Comparison of ENCODE assay signal across 9 cellular contexts in the genomic region with DNA sequence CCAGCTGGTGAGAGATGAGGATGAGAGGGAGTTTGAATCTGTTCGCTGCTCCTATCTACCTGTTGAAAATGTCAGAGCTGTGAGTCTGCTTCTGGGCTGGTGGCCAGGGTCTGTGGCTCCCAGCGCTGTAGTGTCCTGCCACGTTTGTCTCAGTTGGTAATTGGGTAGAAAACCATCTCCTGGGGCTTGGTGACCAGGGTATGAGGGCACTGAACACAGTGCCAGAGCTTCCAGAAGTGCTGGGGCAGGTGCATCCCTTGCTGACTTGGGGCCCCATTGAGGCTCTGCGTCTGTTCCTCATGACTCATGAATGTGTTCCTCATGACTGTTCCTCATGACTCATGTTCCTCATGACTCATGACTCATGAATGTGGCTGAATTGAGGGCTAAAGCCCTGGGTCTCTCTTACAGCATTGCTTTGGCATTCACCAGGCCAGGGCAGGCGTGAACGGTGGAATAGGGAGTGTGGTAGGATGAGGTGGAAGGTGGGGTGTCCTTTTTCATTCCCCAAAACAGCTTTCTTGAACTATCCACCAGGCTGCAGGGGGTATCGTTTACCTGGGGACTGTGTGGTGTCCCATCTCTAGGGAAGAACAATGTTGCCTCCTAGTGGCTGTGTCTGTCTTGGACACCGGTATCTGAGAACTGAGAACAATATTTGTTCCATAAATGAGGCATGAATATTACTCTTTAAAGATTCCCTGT.
A peak's percentile ranks its signal among the peaks of the same experiment; 100 is the strongest.
DNase-seq lines count a peak whose midpoint lies in the region; ATAC-seq, FAIRE-seq and TF ChIP-seq lines count a peak whose summit lies in the region.
"Had no signal": no experiment of that assay in that cellular context is flagged by ENCODE, and none has a peak within 500 bp of the region (broad histone marks: within the 10 kb centered on the region; RNA-seq: fewer than 3 reads in every experiment).

No MANE protein-coding gene starts in this region.

- TF ChIP-seq POLR2A in A549 (IDR thresholded peaks at IDR 0.05; ENCODE audit: low read length): no peak

- POLR2A ChIA-PET in A549 (lab: Yijun Ruan, JAX): interaction anchor here (0.6 to 1.4 kb wide), 2 partner anchors 361 to 531 kb away, joined by 3 to 5 read pairs; a partner anchor contains a TSS
- POLR2A ChIA-PET in HEK293T (lab: Yijun Ruan, JAX): no interaction called here

- peaks cover 6% of the 10 kb centered on the region for H3K36me3 Mint-ChIP-seq in neural progenitor cell
- H3K36me3 Mint-ChIP-seq: T-cell had no signal

- peak; percentile 74 to 81 for TF ChIP-seq RAD21 in A549 (conservative IDR thresholded peaks at IDR 0.05 in 1 of 2, IDR thresholded peaks at IDR 0.05 in 1 of 2)

- peak; percentile 94 for FAIRE-seq in A549 (lab: Jason Lieb, UNC)

- peak; percentile 94 to 98 for DNase-seq in A549 (ENCODE audit: low read depth in 1 of 2, low spot score in 1 of 2)
- peak; percentile 67 for DNase-seq in GM06990 (ENCODE audit: extremely low read depth, insufficient read length)
- DNase-seq in HEK293T (ENCODE audit: extremely low spot score): peak; percentile 61
- peak; percentile 69 for DNase-seq in UCSD-AML1 (lab: John Stamatoyannopoulos, UW; ENCODE audit: unreplicated experiment)
- DNase-seq in epithelial cell of prostate (ENCODE audit: low read depth, low spot score): peak; percentile 91
- peak; percentile 42 for DNase-seq in neural progenitor cell (ENCODE audit: low spot score)
- DNase-seq in midbrain (lab: John Stamatoyannopoulos, UW): no peak

- H4K20me1 ChIP-seq in neural progenitor cell (ENCODE audit: low read depth): no peaks in the 10 kb centered on the region

- H3K4me1 ChIP-seq in A549 (peaks cover 44% of the 10 kb centered on the region), neural progenitor cell (peaks cover 21% of the 10 kb centered on the region)

- H3K36me3 ChIP-seq in GM06990 (ENCODE audit: control insufficient read depth, insufficient read depth, low read length) (no peaks in the 10 kb centered on the region), neural progenitor cell (no peaks in the 10 kb centered on the region)

- no peaks in the 10 kb centered on the region for H3K9me3 ChIP-seq in A549
- H3K9me3 ChIP-seq in neural progenitor cell (ENCODE audit: low read depth): no peaks in the 10 kb centered on the region

- H3K4me1 Mint-ChIP-seq in neural progenitor cell: peaks cover 50% of the 10 kb centered on the region
- H3K4me1 Mint-ChIP-seq: T-cell had no signal

- no peak overlapping the region for H3K9ac ChIP-seq in neural progenitor cell

- TF ChIP-seq CTCF in A549 (IDR thresholded peaks at IDR 0.05) (peak; percentile 74), GM06990 (IDR thresholded peaks at IDR 0.05; ENCODE audit: insufficient read depth, low read length, poor library complexity, severe bottlenecking) (peak; percentile 63), LNCAP (IDR thresholded peaks at IDR 0.05) (peak; percentile 71), neural progenitor cell (IDR thresholded peaks at IDR 0.05) (peak; percentile 53)

- ATAC-seq in A549: peak; percentile 95 to 98

- peaks cover 18% of the 10 kb centered on the region for H3K79me2 ChIP-seq in neural progenitor cell (ENCODE audit: low read depth)

- H3K27ac Mint-ChIP-seq in neural progenitor cell: peak overlapping the region; percentile 93
- H3K27ac Mint-ChIP-seq: T-cell had no signal

- peak overlapping the region; percentile 7 for H3K4me3 Mint-ChIP-seq in neural progenitor cell
- H3K4me3 Mint-ChIP-seq: T-cell had no signal

- H3K27me3 ChIP-seq in GM06990 (replicated peaks; ENCODE audit: control insufficient read depth, insufficient read depth, low read length) (no peaks in the 10 kb centered on the region), neural progenitor cell (no peaks in the 10 kb centered on the region)

- CTCF ChIA-PET in A549 (lab: Yijun Ruan, JAX) (interaction anchor here (0.6 to 4.1 kb wide), 15 partner anchors 9 to 662 kb away, joined by 3 to 18 read pairs (median 4); no protein-coding TSS in a partner anchor), HEK293T (lab: Yijun Ruan, JAX) (interaction anchor here (0.8 kb wide), 1 partner anchor 119 kb away, joined by 3 read pairs; no protein-coding TSS in a partner anchor)

- H3K4me2 ChIP-seq in A549 (peak overlapping the region; percentile 73), neural progenitor cell (no peak overlapping the region)

- H3K9me3 Mint-ChIP-seq in neural progenitor cell: no peaks in the 10 kb centered on the region
- H3K9me3 Mint-ChIP-seq: T-cell had no signal

- H3K27me3 Mint-ChIP-seq in neural progenitor cell (ENCODE audit: insufficient read depth, low read depth): peaks cover 2% of the 10 kb centered on the region

- no peak overlapping the region for H2AFZ ChIP-seq in neural progenitor cell (replicated peaks)

- peak; percentile 41 to 55; a peak in 2 of 5 replicates for TF ChIP-seq EP300 in A549 (IDR thresholded peaks at IDR 0.05)

- 5% methylated on average over 8 of the region's 8 CpGs for WGBS in A549 (ENCODE audit: missing lambda C conversion rate)

- H3K4me3 ChIP-seq in A549 (no peak overlapping the region), GM06990 (replicated peaks; ENCODE audit: low read depth, low read length) (no peak overlapping the region), neural progenitor cell (no peak overlapping the region)

- H3K27ac ChIP-seq in A549 (peak overlapping the region; percentile 84 to 89), epithelial cell of prostate (peak overlapping the region; percentile 95), neural progenitor cell (no peak overlapping the region)

- peaks cover 17% of the 10 kb centered on the region for H3F3A ChIP-seq in neural progenitor cell (ENCODE audit: low read depth)

TF ChIP-seq in A549, 52 proteins besides CTCF, POLR2A, EP300 and RAD21 (continues in another document):
- TF ChIP-seq, protein P1, sequence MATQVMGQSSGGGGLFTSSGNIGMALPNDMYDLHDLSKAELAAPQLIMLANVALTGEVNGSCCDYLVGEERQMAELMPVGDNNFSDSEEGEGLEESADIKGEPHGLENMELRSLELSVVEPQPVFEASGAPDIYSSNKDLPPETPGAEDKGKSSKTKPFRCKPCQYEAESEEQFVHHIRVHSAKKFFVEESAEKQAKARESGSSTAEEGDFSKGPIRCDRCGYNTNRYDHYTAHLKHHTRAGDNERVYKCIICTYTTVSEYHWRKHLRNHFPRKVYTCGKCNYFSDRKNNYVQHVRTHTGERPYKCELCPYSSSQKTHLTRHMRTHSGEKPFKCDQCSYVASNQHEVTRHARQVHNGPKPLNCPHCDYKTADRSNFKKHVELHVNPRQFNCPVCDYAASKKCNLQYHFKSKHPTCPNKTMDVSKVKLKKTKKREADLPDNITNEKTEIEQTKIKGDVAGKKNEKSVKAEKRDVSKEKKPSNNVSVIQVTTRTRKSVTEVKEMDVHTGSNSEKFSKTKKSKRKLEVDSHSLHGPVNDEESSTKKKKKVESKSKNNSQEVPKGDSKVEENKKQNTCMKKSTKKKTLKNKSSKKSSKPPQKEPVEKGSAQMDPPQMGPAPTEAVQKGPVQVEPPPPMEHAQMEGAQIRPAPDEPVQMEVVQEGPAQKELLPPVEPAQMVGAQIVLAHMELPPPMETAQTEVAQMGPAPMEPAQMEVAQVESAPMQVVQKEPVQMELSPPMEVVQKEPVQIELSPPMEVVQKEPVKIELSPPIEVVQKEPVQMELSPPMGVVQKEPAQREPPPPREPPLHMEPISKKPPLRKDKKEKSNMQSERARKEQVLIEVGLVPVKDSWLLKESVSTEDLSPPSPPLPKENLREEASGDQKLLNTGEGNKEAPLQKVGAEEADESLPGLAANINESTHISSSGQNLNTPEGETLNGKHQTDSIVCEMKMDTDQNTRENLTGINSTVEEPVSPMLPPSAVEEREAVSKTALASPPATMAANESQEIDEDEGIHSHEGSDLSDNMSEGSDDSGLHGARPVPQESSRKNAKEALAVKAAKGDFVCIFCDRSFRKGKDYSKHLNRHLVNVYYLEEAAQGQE (IDR thresholded peaks at IDR 0.05): no peak
- no peak for TF ChIP-seq CBX8 (IDR thresholded peaks at IDR 0.05)

TF ChIP-seq in HEK293T, 16 proteins besides CTCF, POLR2A, EP300 and RAD21:
- no peak for TF ChIP-seq HDGF (IDR thresholded peaks at IDR 0.05; ENCODE audit: borderline replicate concordance)
- TF ChIP-seq CTBP1 (IDR thresholded peaks at IDR 0.05; ENCODE audit: borderline replicate concordance): 0 out of 2 replicates have a peak, but pooled peaks have one; percentile 38
TF ChIP-seq in HEK293T: peak in this region for 1.
